Comparison of ENCODE assay signal across 27 cellular contexts in the genomic region with DNA sequence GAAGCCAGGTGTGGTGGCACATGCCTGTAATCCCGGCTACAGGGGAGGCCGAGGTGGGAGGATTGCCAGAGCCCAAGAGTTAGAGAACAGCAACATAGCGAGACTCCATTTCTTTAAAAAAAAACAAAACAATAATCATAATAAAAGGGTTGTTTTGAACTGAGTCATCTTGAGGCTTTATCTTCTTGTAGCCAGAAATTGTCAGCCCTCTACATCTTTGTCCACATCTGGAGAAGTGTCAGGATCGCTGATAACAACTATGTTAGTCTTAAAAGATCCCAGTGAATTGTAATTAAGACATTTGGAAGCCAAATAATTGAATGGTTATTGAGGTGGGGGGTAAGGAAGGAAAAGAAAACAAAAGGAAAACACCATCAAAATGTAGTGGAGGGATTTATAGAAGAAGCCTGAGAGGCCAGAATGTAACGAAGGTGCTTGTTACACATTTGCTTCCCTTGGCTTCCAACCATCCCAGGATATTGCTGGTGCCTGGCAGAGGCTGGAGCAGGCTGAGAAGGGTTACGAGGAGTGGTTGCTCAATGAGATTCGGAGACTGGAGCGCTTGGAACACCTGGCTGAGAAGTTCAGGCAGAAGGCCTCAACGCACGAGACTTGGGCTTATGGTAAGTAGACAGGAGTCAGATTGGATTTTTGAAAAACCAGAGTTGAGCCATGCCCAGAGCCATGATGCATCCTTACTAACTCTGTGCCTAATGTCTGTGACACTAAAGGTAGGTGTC. TPM values are rescaled to one million over a fixed set of nuclear protein-coding genes. Genes with fewer than 3 reads are reported as not detected.
"Had no signal": no experiment of that assay in that cellular context is flagged by ENCODE, and none has a peak within 500 bp of the region (broad histone marks: within the 10 kb centered on the region; RNA-seq: fewer than 3 reads in every experiment).

No MANE protein-coding gene starts in this region.

- H3K9me3 ChIP-seq: lower lobe of right lung, right lobe of liver, tibial nerve, uterus had no signal

- H3K4me1 ChIP-seq: lower lobe of right lung, parathyroid adenoma, right lobe of liver, tibial nerve, uterus had no signal

- H3K4me2 ChIP-seq: smooth muscle cell had no signal

- H3K27me3 ChIP-seq: right lobe of liver, tibial nerve, uterus had no signal

- H3K79me2 ChIP-seq: parathyroid adenoma had no signal

- H3K36me3 ChIP-seq: lower lobe of right lung, right lobe of liver, tibial nerve, uterus had no signal

- H3K27ac Mint-ChIP-seq: nephron; progenitor cell of endocrine pancreas; stimulated activated memory B cell treated with anti-CD40 and anti-IgM and Interleukin-4, amounts not matched to agents 10 μg/mL and 1 μg/mL and 100 μg/mL, for 72 hours; type B pancreatic cell had no signal

- H3K4me1 Mint-ChIP-seq: naive thymus-derived CD8-positive, alpha-beta T cell; nephron; neural crest cell; stimulated activated memory B cell treated with anti-CD40 and anti-IgM and Interleukin-4, amounts not matched to agents 10 μg/mL and 1 μg/mL and 100 μg/mL, for 72 hours; stimulated activated naive CD8-positive, alpha-beta T cell treated with anti-CD3 and anti-CD28 coated beads, Interleukin-15, amount 100 ng/mL, for 72 hours had no signal

- H3K9me3 Mint-ChIP-seq: stimulated activated naive CD8-positive, alpha-beta T cell treated with anti-CD3 and anti-CD28 coated beads, Interleukin-15, amount 100 ng/mL, for 72 hours; type B pancreatic cell had no signal

- H3K4me3 Mint-ChIP-seq: naive thymus-derived CD8-positive, alpha-beta T cell; nephron; neural crest cell; stimulated activated memory B cell treated with anti-CD40 and anti-IgM and Interleukin-4, amounts not matched to agents 10 μg/mL and 1 μg/mL and 100 μg/mL, for 72 hours; stimulated activated naive CD8-positive, alpha-beta T cell treated with anti-CD3 and anti-CD28 coated beads, Interleukin-15, amount 100 ng/mL, for 72 hours; type B pancreatic cell had no signal

- ATAC-seq: lower lobe of right lung; naive thymus-derived CD8-positive, alpha-beta T cell; right lobe of liver; stimulated activated memory B cell treated with anti-CD40 and anti-IgM and Interleukin-4, amounts not matched to agents 10 μg/mL and 1 μg/mL and 100 μg/mL, for 72 hours; stimulated activated naive CD8-positive, alpha-beta T cell treated with anti-CD3 and anti-CD28 coated beads, Interleukin-15, amount 100 ng/mL, for 72 hours had no signal

- H3K36me3 Mint-ChIP-seq: naive thymus-derived CD8-positive, alpha-beta T cell; stimulated activated memory B cell treated with anti-CD40 and anti-IgM and Interleukin-4, amounts not matched to agents 10 μg/mL and 1 μg/mL and 100 μg/mL, for 72 hours had no signal

- H3K27ac ChIP-seq: lower lobe of right lung, parathyroid adenoma, right lobe of liver, tibial nerve, uterus had no signal

- DNase-seq: head of caudate nucleus; hypothalamus; islet precursor cell; lower lobe of right lung; mammary epithelial cell; mesenchymal stem cell; naive thymus-derived CD8-positive, alpha-beta T cell; occipital lobe; retina; right lobe of liver; stimulated activated CD4-positive, alpha-beta T cell treated with anti-CD3 and anti-CD28 coated beads, Interleukin-1b, Interleukin-23, amount 100 ng/mL, for 48 hours; stimulated activated CD4-positive, alpha-beta T cell treated with anti-CD3 and anti-CD28 coated beads, Interleukin-2, amount 100 ng/mL, for 48 hours; stimulated activated CD4-positive, alpha-beta T cell treated with anti-CD3 and anti-CD28 coated beads, Interleukin-4, amount 100 ng/mL, for 4 hours; stimulated activated CD8-positive, alpha-beta memory T cell treated with anti-CD3 and anti-CD28 coated beads, Interleukin-4, amount 100 ng/mL, for 48 hours; stimulated activated naive CD4-positive, alpha-beta T cell treated with Interleukin-2 at 50 U/mL for 16 hours; stimulated activated naive CD8-positive, alpha-beta T cell treated with anti-CD3 and anti-CD28 coated beads, Interleukin-15, amount 100 ng/mL, for 72 hours; substantia nigra; uterus had no signal

- H3K4me3 ChIP-seq: lower lobe of right lung, right lobe of liver, smooth muscle cell, tibial nerve, uterus had no signal

- H2AFZ ChIP-seq: parathyroid adenoma had no signal

RNA-seq across cellular contexts. Expression of a gene that starts 56.3 kb away (rescaled TPM):
- total RNA-seq: osteocyte, smooth muscle cell had no signal
- polyA plus RNA-seq: mammary epithelial cell; naive thymus-derived CD8-positive, alpha-beta T cell; smooth muscle cell had no signal
